36 cellular contexts compared by ENCODE assay signal in the genomic region with DNA sequence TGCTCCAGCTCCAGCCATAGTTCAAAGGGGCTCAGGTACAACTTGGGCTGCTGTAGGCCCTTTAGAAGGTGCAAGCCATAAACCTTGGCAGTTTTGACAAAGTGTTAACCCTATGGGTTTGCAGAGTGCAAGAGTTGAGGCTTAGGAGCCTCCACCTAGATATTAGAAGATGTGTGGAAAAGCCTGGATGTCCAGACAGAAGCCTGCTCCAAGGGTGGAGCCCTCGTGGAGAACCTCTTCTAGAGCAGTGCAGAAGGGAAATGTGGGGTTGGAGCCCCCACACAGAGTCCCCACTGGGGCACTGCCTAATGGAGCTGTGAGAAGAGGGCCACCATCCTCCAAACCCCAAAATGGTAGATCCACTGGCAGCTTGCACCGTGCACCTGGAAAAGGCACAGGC. TPM values are rescaled to one million over a fixed set of nuclear protein-coding genes. Genes with fewer than 3 reads are reported as not detected.
DNase-seq lines count a peak whose midpoint lies in the region; ATAC-seq, FAIRE-seq and TF ChIP-seq lines count a peak whose summit lies in the region.
"Had no signal": no experiment of that assay in that cellular context is flagged by ENCODE, and none has a peak within 500 bp of the region (broad histone marks: within the 10 kb centered on the region; RNA-seq: fewer than 3 reads in every experiment).

No MANE protein-coding gene starts in this region.

- DNase-seq in DMS53 (lab: John Stamatoyannopoulos, UW) = peak; percentile 2
- DNase-seq in DMS53 treated with DMSO at 0.1 percent for 48 hours (lab: John Stamatoyannopoulos, UW; ENCODE audit: unreplicated experiment) = no peak
- no peak for DNase-seq in bronchial epithelial cell (ENCODE audit: low read depth)
- DNase-seq in type B pancreatic cell (ENCODE audit: extremely low spot score, unreplicated experiment) = no peak
- no peak for DNase-seq in WERI-Rb-1
- DNase-seq: 8988T; ACHN; AML-193; BE2C; C1 segment of cervical spinal cord; Caco-2; Calu3; CD4-positive, alpha-beta memory T cell; CD4-positive, alpha-beta T cell; CD4-positive, CD25-positive, alpha-beta regulatory T cell; CD8-positive, alpha-beta memory T cell; CD8-positive, alpha-beta T cell; COR-L47; DMS 273 treated with DMSO at 0.1 percent for 48 hours; DMS153; DMS79; DMS79 treated with DMSO at 0.1 percent for 48 hours; DND-41; EL had no signal

- peak; percentile 7 for FAIRE-seq in bronchial epithelial cell (lab: Jason Lieb, UNC)
- FAIRE-seq: A204.1, A549, D721Med, G401.6 had no signal

- CTCF ChIA-PET in HEK293 (lab: Yijun Ruan, JAX) = no interaction called here

- H3K9me3 ChIP-seq in BLaER1 (peaks cover 27% of the 10 kb centered on the region), HEK293 (ENCODE audit: control insufficient read depth, insufficient read depth, low read depth, low read length) (no peaks in the 10 kb centered on the region; the same call in 1 of the 2 replicates), WERI-Rb-1 (ENCODE audit: severe bottlenecking) (peaks cover 8% of the 10 kb centered on the region)
- H3K9me3 ChIP-seq: BE2C had no signal

- H3K36me3 ChIP-seq in BLaER1 (peaks cover 8% of the 10 kb centered on the region; the same call in 1 of the 2 replicates), HEK293 (ENCODE audit: control insufficient read depth in 2 of 2, insufficient read depth in 1 of 2, low read length in 2 of 2) (no peaks in the 10 kb centered on the region), bronchial epithelial cell (ENCODE audit: control insufficient read depth, insufficient read depth, low read length) (no peaks in the 10 kb centered on the region), WERI-Rb-1 (no peaks in the 10 kb centered on the region)
- H3K36me3 ChIP-seq: BE2C had no signal

- no peaks in the 10 kb centered on the region for H4K20me1 ChIP-seq in BLaER1
- H4K20me1 ChIP-seq: BLaER1 treated with 17β-estradiol and CSF1 and Interleukin-3, amounts not matched to agents 10 nM and 100 nM had no signal

- H3K9ac ChIP-seq in BLaER1 = no peak overlapping the region
- H3K9ac ChIP-seq: BLaER1 treated with 17β-estradiol and CSF1 and Interleukin-3, amounts not matched to agents 10 nM and 100 nM had no signal

- no peak for TF ChIP-seq CTCF in HEK293 (tag by site-specific recombination; IDR thresholded peaks at IDR 0.05)
- TF ChIP-seq CTCF in bronchial epithelial cell (IDR thresholded peaks at IDR 0.05; ENCODE audit: insufficient read depth, low read length, severe bottlenecking) = no peak
- TF ChIP-seq CTCF in type B pancreatic cell (conservative IDR thresholded peaks at IDR 0.05) = no peak
- no peak for TF ChIP-seq CTCF in WERI-Rb-1 (IDR thresholded peaks at IDR 0.05; ENCODE audit: low read depth, low read length)

- H3K4me3 ChIP-seq in BLaER1 = 0 out of 2 replicates have a peak overlapping the region, but pooled peaks have one; percentile 19
- H3K4me3 ChIP-seq in HEK293 (ENCODE audit: low read depth, low read length) = no peak overlapping the region
- no peak overlapping the region for H3K4me3 ChIP-seq in bronchial epithelial cell (ENCODE audit: low read depth, low read length)
- H3K4me3 ChIP-seq in WERI-Rb-1 (ENCODE audit: low read depth, low read length) = no peak overlapping the region
- H3K4me3 ChIP-seq: A549 had no signal

- no peaks in the 10 kb centered on the region for H3K4me1 ChIP-seq in BLaER1
- no peaks in the 10 kb centered on the region for H3K4me1 ChIP-seq in HEK293 (ENCODE audit: control insufficient read depth, insufficient read depth, low read length)
- H3K4me1 ChIP-seq: A549; BE2C; BLaER1 treated with 17β-estradiol and CSF1 and Interleukin-3, amounts not matched to agents 10 nM and 100 nM; Caco-2 had no signal

- no peaks in the 10 kb centered on the region for H3K36me3 Mint-ChIP-seq in type B pancreatic cell
- H3K36me3 Mint-ChIP-seq: CD14-positive monocyte; CD8-positive, alpha-beta T cell had no signal

- POLR2A ChIA-PET in HEK293 (lab: Yijun Ruan, JAX) = no interaction called here

- H3K4me2 ChIP-seq in BLaER1 = no peak overlapping the region
- H3K4me2 ChIP-seq: A549; BLaER1 treated with 17β-estradiol and CSF1 and Interleukin-3, amounts not matched to agents 10 nM and 100 nM had no signal

- no peaks in the 10 kb centered on the region for H3K4me1 Mint-ChIP-seq in type B pancreatic cell (ENCODE audit: unreplicated experiment)
- H3K4me1 Mint-ChIP-seq: B cell; CD14-positive monocyte; CD4-positive, alpha-beta memory T cell; CD4-positive, CD25-positive, alpha-beta regulatory T cell; CD8-positive, alpha-beta memory T cell had no signal

- H3K9me3 Mint-ChIP-seq in type B pancreatic cell = peaks cover 4% of the 10 kb centered on the region
- H3K9me3 Mint-ChIP-seq: CD4-positive, alpha-beta T cell; CD8-positive, alpha-beta T cell had no signal

- ATAC-seq in activated CD4-positive, CD25-positive, alpha-beta regulatory T cell treated with anti-CD3 and anti-CD28 coated beads, Interleukin-2, amount 50 U/mL, for 24 hours = no peak
- ATAC-seq: A549; CD8-positive, alpha-beta T cell had no signal

- no peak overlapping the region for H3K27ac ChIP-seq in BLaER1
- H3K27ac ChIP-seq in HEK293 (ENCODE audit: extremely low read depth, low read depth, low read length) = no peak overlapping the region
- H3K27ac ChIP-seq in WERI-Rb-1 = no peak overlapping the region
- H3K27ac ChIP-seq: 22Rv1; A549; BLaER1 treated with 17β-estradiol and CSF1 and Interleukin-3, amounts not matched to agents 10 nM and 100 nM; C4-2B had no signal

- no peaks in the 10 kb centered on the region for H3K27me3 ChIP-seq in BLaER1
- no peaks in the 10 kb centered on the region for H3K27me3 ChIP-seq in bronchial epithelial cell (ENCODE audit: control insufficient read depth, insufficient read depth, low read length)
- H3K27me3 ChIP-seq in WERI-Rb-1 (ENCODE audit: insufficient read depth, low read depth, severe bottlenecking) = no peaks in the 10 kb centered on the region
- H3K27me3 ChIP-seq: BE2C; BLaER1 treated with 17β-estradiol and CSF1 and Interleukin-3, amounts not matched to agents 10 nM and 100 nM had no signal

- H3K27me3 Mint-ChIP-seq in type B pancreatic cell = no peaks in the 10 kb centered on the region
- H3K27me3 Mint-ChIP-seq: CD4-positive, alpha-beta T cell had no signal

- no peak overlapping the region for H3K27ac Mint-ChIP-seq in type B pancreatic cell
- H3K27ac Mint-ChIP-seq: B cell; CD14-positive monocyte; CD4-positive, alpha-beta memory T cell; CD4-positive, alpha-beta T cell; CD4-positive, CD25-positive, alpha-beta regulatory T cell; CD8-positive, alpha-beta memory T cell; CD8-positive, alpha-beta T cell had no signal

- no peak overlapping the region for H3K4me3 Mint-ChIP-seq in type B pancreatic cell
- H3K4me3 Mint-ChIP-seq: B cell; CD14-positive monocyte; CD4-positive, alpha-beta memory T cell; CD4-positive, alpha-beta T cell; CD4-positive, CD25-positive, alpha-beta regulatory T cell; CD8-positive, alpha-beta memory T cell; CD8-positive, alpha-beta T cell had no signal

TF ChIP-seq in HEK293, 187 proteins besides CTCF, POLR2A, EP300 and RAD21:
- TF ChIP-seq TRIM28 (IDR thresholded peaks at IDR 0.05; ENCODE audit: borderline replicate concordance, low read length) = peak; percentile 52; the same call in 1 of the 2 replicates
- peak; percentile 63 for TF ChIP-seq SETDB1 (IDR thresholded peaks at IDR 0.05; ENCODE audit: insufficient read length, low read length)
- TF ChIP-seq ZNF324 (tag by site-specific recombination; IDR thresholded peaks at IDR 0.05) = no peak

RNA-seq across cellular contexts. Expression of a gene that starts 45.1 kb away (rescaled TPM):
- total RNA-seq in bronchial epithelial cell = 1,155 and 1,758 TPM in 2 replicates
- total RNA-seq in type B pancreatic cell (ENCODE audit: low replicate concordance) = 1,493 and 1,875 TPM in 2 replicates

RNA-seq across cellular contexts. Expression of a gene that starts 57.7 kb away (rescaled TPM):
- 7.1 and 12.3 TPM in 2 replicates for total RNA-seq in bronchial epithelial cell
- 12.5 and 20.1 TPM in 2 replicates for total RNA-seq in type B pancreatic cell (ENCODE audit: low replicate concordance)
